Comparison of ENCODE assay signal across 9 cellular contexts in genomic region chr7:151246161-151247015, GRCh38. TPM values are rescaled to one million over a fixed set of nuclear protein-coding genes. Genes with fewer than 3 reads are reported as not detected.
DNase-seq lines count a peak whose midpoint lies in the region; ATAC-seq and TF ChIP-seq lines count a peak whose summit lies in the region.
"Had no signal": no experiment of that assay in that cellular context is flagged by ENCODE, and none has a peak within 500 bp of the region (broad histone marks: within the 10 kb centered on the region; RNA-seq: fewer than 3 reads in every experiment).

No MANE protein-coding gene starts in this region.

- peaks cover 0 to 5% of the 10 kb centered on the region in 2 donors for H3K27me3 ChIP-seq in muscle layer of colon (ENCODE audit: control insufficient read depth in 1 of 2, insufficient read depth in 2 of 2, low read length in 2 of 2)

- H3K4me1 Mint-ChIP-seq in activated naive CD8-positive, alpha-beta T cell (ENCODE audit: low read depth) = peaks cover 49% of the 10 kb centered on the region
- H3K4me1 Mint-ChIP-seq in activated naive CD8-positive, alpha-beta T cell treated with anti-CD3 and anti-CD28 coated beads, Interleukin-2, amount 50 U/mL, for 24 hours = peaks cover 50% of the 10 kb centered on the region
- H3K4me1 Mint-ChIP-seq in type B pancreatic cell (ENCODE audit: unreplicated experiment) = peaks cover 33% of the 10 kb centered on the region

- no peak for ATAC-seq in activated naive CD8-positive, alpha-beta T cell treated with anti-CD3 and anti-CD28 coated beads, Interleukin-2, amount 50 U/mL, for 24 hours
- ATAC-seq in GM18907 (IDR thresholded peaks at IDR 0.05; ENCODE audit: unreplicated experiment) = no peak
- ATAC-seq in GM18502 (IDR thresholded peaks at IDR 0.05; ENCODE audit: poor library complexity, unreplicated experiment) = no peak

- peaks cover 63% of the 10 kb centered on the region for H3K4me1 ChIP-seq in muscle layer of colon (ENCODE audit: insufficient read depth, low read length)

- in situ Hi-C loops in astrocyte of the spinal cord (cut with HindIII; ENCODE audit: low sequenced_read_pairs) = no loop called here

- TF ChIP-seq CTCF in astrocyte of the spinal cord (IDR thresholded peaks at IDR 0.05; ENCODE audit: low read depth, low read length) = no peak
- TF ChIP-seq CTCF in type B pancreatic cell (conservative IDR thresholded peaks at IDR 0.05) = no peak

- H3K4me3 ChIP-seq in astrocyte of the spinal cord (ENCODE audit: low read depth, low read length) (peak overlapping the region; percentile 78), muscle layer of colon (ENCODE audit: low read depth in 1 of 2, low read length in 2 of 2) (peak overlapping the region in 1 of 2 donors; percentile 68)

- H3K9ac ChIP-seq in muscle layer of colon (ENCODE audit: low read length) = peak overlapping the region; percentile 65

- peaks cover 14% of the 10 kb centered on the region for H3K36me3 ChIP-seq in muscle layer of colon (ENCODE audit: insufficient read depth, low read length)

- DNase-seq in activated naive CD8-positive, alpha-beta T cell treated with anti-CD3 and anti-CD28 coated beads, Interleukin-2, amount 50 U/mL, for 24 hours = no peak
- DNase-seq in astrocyte of the spinal cord (ENCODE audit: low read depth, low spot score) = no peak
- no peak for DNase-seq in type B pancreatic cell (ENCODE audit: extremely low spot score, unreplicated experiment)
- DNase-seq in OCI-M1 (lab: John Stamatoyannopoulos, UW) = no peak

- no peaks in the 10 kb centered on the region for H3K9me3 Mint-ChIP-seq in activated naive CD8-positive, alpha-beta T cell (ENCODE audit: low read depth)
- no peaks in the 10 kb centered on the region for H3K9me3 Mint-ChIP-seq in activated naive CD8-positive, alpha-beta T cell treated with anti-CD3 and anti-CD28 coated beads, Interleukin-2, amount 50 U/mL, for 24 hours
- H3K9me3 Mint-ChIP-seq in type B pancreatic cell = no peaks in the 10 kb centered on the region

- H3K27me3 Mint-ChIP-seq in activated naive CD8-positive, alpha-beta T cell = no peaks in the 10 kb centered on the region
- H3K27me3 Mint-ChIP-seq in activated naive CD8-positive, alpha-beta T cell treated with anti-CD3 and anti-CD28 coated beads, Interleukin-2, amount 50 U/mL, for 24 hours = peaks cover 41% of the 10 kb centered on the region
- H3K27me3 Mint-ChIP-seq in type B pancreatic cell = peaks cover 10% of the 10 kb centered on the region

- H3K4me3 Mint-ChIP-seq in activated naive CD8-positive, alpha-beta T cell = peak overlapping the region; percentile 67
- no peak overlapping the region for H3K4me3 Mint-ChIP-seq in activated naive CD8-positive, alpha-beta T cell treated with anti-CD3 and anti-CD28 coated beads, Interleukin-2, amount 50 U/mL, for 24 hours
- H3K4me3 Mint-ChIP-seq in type B pancreatic cell = peak overlapping the region; percentile 96

- no peaks in the 10 kb centered on the region for H3K36me3 Mint-ChIP-seq in activated naive CD8-positive, alpha-beta T cell
- H3K36me3 Mint-ChIP-seq in activated naive CD8-positive, alpha-beta T cell treated with anti-CD3 and anti-CD28 coated beads, Interleukin-2, amount 50 U/mL, for 24 hours (ENCODE audit: low read depth) = no peaks in the 10 kb centered on the region
- no peaks in the 10 kb centered on the region for H3K36me3 Mint-ChIP-seq in type B pancreatic cell

- H3K27ac ChIP-seq in muscle layer of colon (ENCODE audit: low read depth, low read length) = peak overlapping the region; percentile 43

- H3K9me3 ChIP-seq in muscle layer of colon (ENCODE audit: low read length) = no peaks in the 10 kb centered on the region

- no peak overlapping the region for H3K27ac Mint-ChIP-seq in activated naive CD8-positive, alpha-beta T cell
- no peak overlapping the region for H3K27ac Mint-ChIP-seq in activated naive CD8-positive, alpha-beta T cell treated with anti-CD3 and anti-CD28 coated beads, Interleukin-2, amount 50 U/mL, for 24 hours
- H3K27ac Mint-ChIP-seq in type B pancreatic cell = no peak overlapping the region

RNA-seq across cellular contexts. Expression of gene SMARCD3, which starts 2.1 kb away (rescaled TPM):
- 20.0 and 58.4 TPM in 2 replicates for total RNA-seq in type B pancreatic cell (ENCODE audit: low replicate concordance)

RNA-seq across cellular contexts. Expression of gene CHPF2, which starts 14.1 kb away (rescaled TPM):
- total RNA-seq in type B pancreatic cell (ENCODE audit: low replicate concordance) = 44.4 and 54.7 TPM in 2 replicates

RNA-seq across cellular contexts. Expression of gene ABCF2, which starts 19.4 kb away (rescaled TPM):
- 35.9 and 46.5 TPM in 2 replicates for total RNA-seq in type B pancreatic cell (ENCODE audit: low replicate concordance)

RNA-seq across cellular contexts. Expression of gene H2BK1, which starts 36.1 kb away (rescaled TPM):
- not detected in 2 replicates for total RNA-seq in type B pancreatic cell (ENCODE audit: low replicate concordance)
- total RNA-seq: pulmonary artery endothelial cell had no signal

RNA-seq across cellular contexts. Expression of gene ASB10, which starts 59.3 kb away (rescaled TPM):
- total RNA-seq in type B pancreatic cell (ENCODE audit: low replicate concordance) = not detected in 2 replicates
- total RNA-seq: pulmonary artery endothelial cell had no signal
